In genomic region chr9:111622626-111623025, GRCh38 we compare ENCODE assay signal across 8 cellular contexts. TPM values are rescaled to one million over a fixed set of nuclear protein-coding genes. Genes with fewer than 3 reads are reported as not detected.
A peak's percentile ranks its signal among the peaks of the same experiment; 100 is the strongest.
DNase-seq lines count a peak whose midpoint lies in the region; ATAC-seq, FAIRE-seq and TF ChIP-seq lines count a peak whose summit lies in the region.

No MANE protein-coding gene starts in this region.

- H3K27me3 ChIP-seq in skeletal muscle satellite cell (ENCODE audit: control insufficient read depth, insufficient read depth, low read length) = no peaks in the 10 kb centered on the region

- peak; percentile 93 for FAIRE-seq in RCC 7860 (lab: Jason Lieb, UNC)

- no peak for TF ChIP-seq CTCF in foreskin fibroblast (IDR thresholded peaks at IDR 0.05; ENCODE audit: low read depth, low read length)

- ATAC-seq in GM18511 (IDR thresholded peaks at IDR 0.05; ENCODE audit: unreplicated experiment) (no peak), GM19351 (IDR thresholded peaks at IDR 0.05; ENCODE audit: unreplicated experiment) (no peak), sciatic nerve (no peak), HG02571 (IDR thresholded peaks at IDR 0.05; ENCODE audit: unreplicated experiment) (no peak)

- no peaks in the 10 kb centered on the region for H3K36me3 ChIP-seq in skeletal muscle satellite cell (ENCODE audit: insufficient read depth, low read length)

- no peak overlapping the region for H3K4me3 ChIP-seq in foreskin fibroblast (ENCODE audit: low read depth in 1 of 2, low read length in 2 of 2)
- no peak overlapping the region for H3K4me3 ChIP-seq in skeletal muscle satellite cell (ENCODE audit: low read length)

- intact Hi-C loops in sciatic nerve (cut with DNase I) = no loop called here

- DNase-seq in GM04503 (ENCODE audit: low read depth) (peak; percentile 76), RCC 7860 (ENCODE audit: low spot score) (peak; percentile 86), foreskin fibroblast (peak; percentile 85 to 94), sciatic nerve (ENCODE audit: low spot score) (no peak)

- H3K4me2 ChIP-seq in skeletal muscle satellite cell (ENCODE audit: low read length) = peak overlapping the region; percentile 5

- H3K4me1 ChIP-seq in skeletal muscle satellite cell (ENCODE audit: control insufficient read depth, insufficient read depth, low read length) = peaks cover 14% of the 10 kb centered on the region

- no peak overlapping the region for H3K9ac ChIP-seq in skeletal muscle satellite cell (ENCODE audit: low read depth, low read length)

- no peaks in the 10 kb centered on the region for H3K9me3 ChIP-seq in skeletal muscle satellite cell (replicated peaks; ENCODE audit: low read length)

RNA-seq across cellular contexts. Expression of gene DNAJC25, which starts 8.5 kb away (rescaled TPM):
- total RNA-seq in skeletal muscle satellite cell (2012; rRNA removed) = 7.6 and 9.8 TPM in 2 replicates
- 6.7 TPM for total RNA-seq in sciatic nerve

RNA-seq across cellular contexts. Expression of gene PTGR1, which starts 23.2 kb away (rescaled TPM):
- 53.5 and 75.5 TPM in 2 replicates for total RNA-seq in skeletal muscle satellite cell (2012; rRNA removed)
- total RNA-seq in sciatic nerve = 43.5 TPM

RNA-seq across cellular contexts. Expression of gene GNG10, which starts 38.8 kb away (rescaled TPM):
- total RNA-seq in skeletal muscle satellite cell (2012; rRNA removed) = 93.5 and 153 TPM in 2 replicates
- total RNA-seq in sciatic nerve = 24.6 TPM
